ENCODE assay signal across 8 cellular contexts in the genomic region with DNA sequence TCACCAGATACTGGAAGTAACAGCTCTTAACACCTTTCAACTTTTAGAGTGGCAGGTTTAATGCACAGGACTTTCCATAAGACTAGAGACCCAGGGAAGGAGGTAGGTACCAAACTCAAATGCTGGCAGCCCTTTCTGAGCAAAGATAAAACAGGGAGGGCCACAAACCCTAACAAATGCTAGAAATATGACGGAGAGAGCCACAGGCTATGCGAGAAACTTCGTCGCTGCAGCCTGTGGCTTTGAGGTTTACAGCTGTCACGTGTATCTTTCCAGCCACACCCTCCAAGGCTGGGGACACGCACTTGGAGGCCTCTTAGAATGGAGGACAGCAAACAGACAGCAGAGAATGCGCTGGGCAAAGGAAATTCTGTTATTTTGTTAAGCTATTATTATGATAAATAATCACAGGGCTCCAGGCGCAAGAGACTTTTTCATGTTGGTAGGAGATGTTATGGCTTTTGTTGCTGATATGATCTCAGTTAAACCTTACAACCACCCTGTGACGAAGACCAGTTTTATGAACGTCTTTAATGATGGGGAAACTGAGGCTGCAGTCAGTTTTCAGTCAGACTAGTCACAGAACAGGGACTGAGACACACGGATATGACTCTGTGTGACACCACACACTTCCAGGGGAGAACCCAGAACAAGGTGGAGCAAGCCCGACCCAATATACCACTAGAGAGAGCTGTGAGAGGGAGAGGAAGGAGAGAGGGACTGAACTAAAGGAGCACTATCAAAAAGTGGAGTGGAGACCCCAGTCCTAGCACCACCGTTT. TPM values are rescaled to one million over a fixed set of nuclear protein-coding genes. Genes with fewer than 3 reads are reported as not detected.
DNase-seq lines count a peak whose midpoint lies in the region; ATAC-seq and TF ChIP-seq lines count a peak whose summit lies in the region.

No MANE protein-coding gene starts in this region.

- peak overlapping the region; percentile 94 for H3K4me3 ChIP-seq in AG04450 (ENCODE audit: low read depth, low read length)
- peak overlapping the region; percentile 84 for H3K4me3 ChIP-seq in upper lobe of right lung

- peak; percentile 35 for ATAC-seq in GM19397 (IDR thresholded peaks at IDR 0.05; ENCODE audit: unreplicated experiment)
- peak; percentile 41 for ATAC-seq in HG03460 (IDR thresholded peaks at IDR 0.05; ENCODE audit: unreplicated experiment)
- ATAC-seq in activated B cell treated with CpG ODN at 0.5 μM for 24 hours (ENCODE audit: low read depth) = no peak
- ATAC-seq in natural killer cell = peak; percentile 52 to 64 (median 59)
- peak; percentile 23 for ATAC-seq in upper lobe of right lung

- no peaks in the 10 kb centered on the region for H3K27me3 ChIP-seq in AG04450 (ENCODE audit: control insufficient read depth, insufficient read depth, low read length)
- H3K27me3 ChIP-seq in upper lobe of right lung = no peaks in the 10 kb centered on the region

- TF ChIP-seq CTCF in AG04450 (IDR thresholded peaks at IDR 0.05; ENCODE audit: low read depth, low read length) = no peak
- no peak for TF ChIP-seq CTCF in activated B cell treated with CpG ODN at 0.5 μM for 24 hours (IDR thresholded peaks at IDR 0.05)
- TF ChIP-seq CTCF in natural killer cell (IDR thresholded peaks at IDR 0.05) = no peak
- TF ChIP-seq CTCF in upper lobe of right lung (IDR thresholded peaks at IDR 0.05) = no peak

- no peaks in the 10 kb centered on the region for H3K9me3 Mint-ChIP-seq in activated B cell treated with CpG ODN at 0.5 μM for 24 hours
- no peaks in the 10 kb centered on the region for H3K9me3 Mint-ChIP-seq in dendritic cell treated with granulocyte-macrophage colony-stimulating factor and Interleukin-4, amounts not matched to agents 40 ng/mL and 50 ng/mL, for 4 days
- H3K9me3 Mint-ChIP-seq in natural killer cell = no peaks in the 10 kb centered on the region

- H3K9me3 ChIP-seq in AG04450 (ENCODE audit: control insufficient read depth, insufficient read depth, low read length) = no peaks in the 10 kb centered on the region; the same call in 1 of the 2 replicates
- H3K9me3 ChIP-seq in upper lobe of right lung = no peaks in the 10 kb centered on the region

- peak overlapping the region; percentile 74 for H3K27ac Mint-ChIP-seq in activated B cell treated with CpG ODN at 0.5 μM for 24 hours
- H3K27ac Mint-ChIP-seq in dendritic cell treated with granulocyte-macrophage colony-stimulating factor and Interleukin-4, amounts not matched to agents 40 ng/mL and 50 ng/mL, for 4 days = peak overlapping the region; percentile 71
- peak overlapping the region; percentile 87 to 91 for H3K27ac Mint-ChIP-seq in natural killer cell

- H3K4me1 ChIP-seq in upper lobe of right lung = peaks cover 41% of the 10 kb centered on the region

- H3K4me1 Mint-ChIP-seq in activated B cell treated with CpG ODN at 0.5 μM for 24 hours = peaks cover 48% of the 10 kb centered on the region
- peaks cover 42% of the 10 kb centered on the region for H3K4me1 Mint-ChIP-seq in dendritic cell treated with granulocyte-macrophage colony-stimulating factor and Interleukin-4, amounts not matched to agents 40 ng/mL and 50 ng/mL, for 4 days (ENCODE audit: low read depth)
- H3K4me1 Mint-ChIP-seq in natural killer cell = peaks cover 53 to 54% of the 10 kb centered on the region in 2 donors

- H3K36me3 Mint-ChIP-seq in activated B cell treated with CpG ODN at 0.5 μM for 24 hours (ENCODE audit: low read depth) = peaks cover 2% of the 10 kb centered on the region
- peaks cover 33% of the 10 kb centered on the region for H3K36me3 Mint-ChIP-seq in dendritic cell treated with granulocyte-macrophage colony-stimulating factor and Interleukin-4, amounts not matched to agents 40 ng/mL and 50 ng/mL, for 4 days (ENCODE audit: low read depth)
- no peaks in the 10 kb centered on the region for H3K36me3 Mint-ChIP-seq in natural killer cell

- peak overlapping the region; percentile 35 for H3K27ac ChIP-seq in AG04450 (ENCODE audit: low read depth, low read length)
- peak overlapping the region; percentile 73 for H3K27ac ChIP-seq in upper lobe of right lung

- H3K4me3 Mint-ChIP-seq in activated B cell treated with CpG ODN at 0.5 μM for 24 hours = peak overlapping the region; percentile 86
- H3K4me3 Mint-ChIP-seq in dendritic cell treated with granulocyte-macrophage colony-stimulating factor and Interleukin-4, amounts not matched to agents 40 ng/mL and 50 ng/mL, for 4 days = peak overlapping the region; percentile 95
- peak overlapping the region; percentile 89 for H3K4me3 Mint-ChIP-seq in natural killer cell

- H3K36me3 ChIP-seq in upper lobe of right lung = no peaks in the 10 kb centered on the region

- H3K27me3 Mint-ChIP-seq in activated B cell treated with CpG ODN at 0.5 μM for 24 hours (no peaks in the 10 kb centered on the region), natural killer cell (ENCODE audit: low read depth in 2 of 2) (no peaks in the 10 kb centered on the region)
- H3K27me3 Mint-ChIP-seq in dendritic cell treated with granulocyte-macrophage colony-stimulating factor and Interleukin-4, amounts not matched to agents 40 ng/mL and 50 ng/mL, for 4 days = no peaks in the 10 kb centered on the region

- no peak for DNase-seq in AG04450 (ENCODE audit: low read depth, low spot score)
- DNase-seq in activated B cell treated with CpG ODN at 0.5 μM for 24 hours = no peak
- peak; percentile 62 for DNase-seq in natural killer cell
- DNase-seq in upper lobe of right lung = no peak
- no peak for DNase-seq in HuH-7 (ENCODE audit: low spot score)

- POLR2A ChIA-PET in AG04450 (lab: Yijun Ruan, JAX) = interaction anchor here (1.4 to 2.0 kb wide), 2 partner anchors 23 to 59 kb away, joined by 3 to 5 read pairs; no protein-coding TSS in a partner anchor
- POLR2A ChIA-PET in activated B cell treated with CpG ODN at 0.5 μM for 24 hours (lab: Charles Lee) = interaction anchor here (1.0 to 2.9 kb wide), 3 partner anchors 20 to 156 kb away, joined by 3 to 16 read pairs (median 4); a partner anchor contains a TSS

- intact Hi-C loops in activated B cell treated with CpG ODN at 0.5 μM for 24 hours (cut with micrococcal nuclease) (loop anchor here (2.0 kb wide), 1 partner anchor 22 kb away; no protein-coding TSS in a partner anchor), natural killer cell (cut with micrococcal nuclease) (loop anchor here (1.0 to 5.0 kb wide), 3 partner anchors 88 to 972 kb away; a partner anchor contains a TSS), upper lobe of right lung (cut with DNase I) (no loop called here)
- intact Hi-C loops in dendritic cell treated with granulocyte-macrophage colony-stimulating factor and Interleukin-4, amounts not matched to agents 40 ng/mL and 50 ng/mL, for 4 days (cut with micrococcal nuclease) = loop anchor here (5.0 kb wide), 4 partner anchors 67 to 213 kb away; a partner anchor contains a TSS

- CTCF ChIA-PET in AG04450 (lab: Charles Lee) (interaction anchor here (0.6 to 4.0 kb wide), 15 partner anchors 8 to 167 kb away, joined by 3 to 31 read pairs (median 7); no protein-coding TSS in a partner anchor), activated B cell treated with CpG ODN at 0.5 μM for 24 hours (lab: Charles Lee) (interaction anchor here (2.0 kb wide), 1 partner anchor 8 kb away, joined by 4 read pairs; no protein-coding TSS in a partner anchor)

RNA-seq across cellular contexts. Expression of a gene that starts 2.0 kb away (rescaled TPM):
- polyA plus RNA-seq in AG04450 (2011; rRNA removed) = 134 and 152 TPM in 2 replicates
- polyA minus RNA-seq in AG04450 (2011; rRNA and poly(A)+ RNA removed) = 164 and 174 TPM in 2 replicates
- total RNA-seq in activated B cell treated with CpG ODN at 0.5 μM for 24 hours (9.1 and 9.9 TPM in 2 replicates), natural killer cell (10 to 100 TPM; 16.2 to 20.0 (median 19.2) TPM), upper lobe of right lung (24.2 TPM)
